8 cellular contexts compared by ENCODE assay signal in genomic region chr6:52551483-52552277, GRCh38. TPM values are rescaled to one million over a fixed set of nuclear protein-coding genes. Genes with fewer than 3 reads are reported as not detected.
DNase-seq lines count a peak whose midpoint lies in the region; ATAC-seq and TF ChIP-seq lines count a peak whose summit lies in the region.

No MANE protein-coding gene starts in this region.

- H3K36me3 Mint-ChIP-seq in type B pancreatic cell = peaks cover 8% of the 10 kb centered on the region

- no peak for TF ChIP-seq CTCF in cardiac fibroblast (IDR thresholded peaks at IDR 0.05; ENCODE audit: low read depth, low read length)
- peak; percentile 22 for TF ChIP-seq CTCF in type B pancreatic cell (conservative IDR thresholded peaks at IDR 0.05)

- peak overlapping the region; percentile 71 for H3K4me3 Mint-ChIP-seq in type B pancreatic cell
- no peak overlapping the region for H3K4me3 Mint-ChIP-seq in stimulated activated naive CD8-positive, alpha-beta T cell treated with anti-CD3 and anti-CD28 coated beads, Interleukin-15, amount 100 ng/mL, for 72 hours

- peaks cover 57% of the 10 kb centered on the region for H3K4me1 Mint-ChIP-seq in type B pancreatic cell (ENCODE audit: unreplicated experiment)
- H3K4me1 Mint-ChIP-seq in stimulated activated naive CD8-positive, alpha-beta T cell treated with anti-CD3 and anti-CD28 coated beads, Interleukin-15, amount 100 ng/mL, for 72 hours = peaks cover 7% of the 10 kb centered on the region

- H3K27me3 Mint-ChIP-seq in type B pancreatic cell = no peaks in the 10 kb centered on the region
- no peaks in the 10 kb centered on the region for H3K27me3 Mint-ChIP-seq in stimulated activated naive CD8-positive, alpha-beta T cell treated with anti-CD3 and anti-CD28 coated beads, Interleukin-15, amount 100 ng/mL, for 72 hours

- ATAC-seq in HG02759 (IDR thresholded peaks at IDR 0.05; ENCODE audit: unreplicated experiment) (no peak), HG03135 (IDR thresholded peaks at IDR 0.05; ENCODE audit: unreplicated experiment) (no peak)
- no peak for ATAC-seq in stimulated activated naive CD8-positive, alpha-beta T cell treated with anti-CD3 and anti-CD28 coated beads, Interleukin-15, amount 100 ng/mL, for 72 hours

- H3K27ac Mint-ChIP-seq in type B pancreatic cell = peak overlapping the region; percentile 78
- peak overlapping the region in 1 of 2 donors; percentile 20 for H3K27ac Mint-ChIP-seq in stimulated activated naive CD8-positive, alpha-beta T cell treated with anti-CD3 and anti-CD28 coated beads, Interleukin-15, amount 100 ng/mL, for 72 hours

- peak; percentile 91 for DNase-seq in DMS153 treated with DMSO at 0.1 percent for 48 hours (lab: John Stamatoyannopoulos, UW; ENCODE audit: unreplicated experiment)
- peak; percentile 91 for DNase-seq in NCI-H2196 treated with DMSO at 0.1 percent for 48 hours (lab: John Stamatoyannopoulos, UW; ENCODE audit: unreplicated experiment)
- peak; percentile 83 to 86 for DNase-seq in cardiac fibroblast (ENCODE audit: low read depth in 2 of 2)
- peak; percentile 83 for DNase-seq in left kidney (ENCODE audit: low read depth, low spot score)
- DNase-seq in type B pancreatic cell (ENCODE audit: extremely low spot score, unreplicated experiment) = no peak
- no peak for DNase-seq in stimulated activated naive CD8-positive, alpha-beta T cell treated with anti-CD3 and anti-CD28 coated beads, Interleukin-15, amount 100 ng/mL, for 72 hours

- H3K4me3 ChIP-seq in cardiac fibroblast (replicated peaks in 1 of 2; ENCODE audit: low read depth in 2 of 2, low read length in 2 of 2) = no peak overlapping the region

- H3K9me3 Mint-ChIP-seq in type B pancreatic cell = no peaks in the 10 kb centered on the region
- no peaks in the 10 kb centered on the region for H3K9me3 Mint-ChIP-seq in stimulated activated naive CD8-positive, alpha-beta T cell treated with anti-CD3 and anti-CD28 coated beads, Interleukin-15, amount 100 ng/mL, for 72 hours

RNA-seq across cellular contexts. Expression of gene TRAM2, which starts 25.2 kb away (rescaled TPM):
- 17.3 and 23.0 TPM in 2 replicates for total RNA-seq in type B pancreatic cell (ENCODE audit: low replicate concordance)

Comparison
In these comparisons a context has a peak if more than half of its experiments do, and no peak if none do; other contexts are left out.
1. DNase-seq: peak in DMS153 treated with DMSO at 0.1 percent for 48 hours (single experiment), NCI-H2196 treated with DMSO at 0.1 percent for 48 hours (single experiment), cardiac fibroblast (2 of 2) and left kidney (single experiment); none in type B pancreatic cell (single experiment) and stimulated activated naive CD8-positive, alpha-beta T cell treated with anti-CD3 and anti-CD28 coated beads, Interleukin-15, amount 100 ng/mL, for 72 hours (0 of 2).